1 cellular context compared by ENCODE assay signal in the genomic region with DNA sequence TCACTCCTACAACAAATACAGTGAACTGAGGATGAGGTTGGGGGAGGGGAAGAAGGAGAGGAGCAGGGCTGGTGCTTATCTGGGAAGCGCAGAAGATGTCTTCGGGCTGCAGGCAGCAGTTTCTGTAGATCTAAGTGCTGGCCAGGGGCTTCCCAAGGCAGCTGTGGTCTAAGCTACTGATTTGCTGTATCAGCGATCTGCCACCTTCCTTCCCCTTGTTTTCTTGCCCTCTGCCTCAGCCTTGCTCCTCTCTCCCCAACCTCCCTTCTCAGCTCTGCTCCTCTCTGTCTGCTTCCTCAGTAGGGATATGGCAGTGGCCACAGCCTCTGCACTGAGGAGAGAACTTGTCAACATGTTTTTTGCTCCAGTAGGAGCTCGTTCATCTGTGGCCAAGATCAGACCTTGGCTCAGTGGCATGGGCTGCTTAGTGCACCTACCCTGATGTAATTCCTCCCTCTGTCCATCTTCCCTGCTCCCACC.
TF ChIP-seq lines count a peak whose summit lies in the region.

No MANE protein-coding gene starts in this region.

TF ChIP-seq in GM12878, 131 proteins besides CTCF, POLR2A, EP300 and RAD21 (continued from another document):
- TF ChIP-seq, protein P1, sequence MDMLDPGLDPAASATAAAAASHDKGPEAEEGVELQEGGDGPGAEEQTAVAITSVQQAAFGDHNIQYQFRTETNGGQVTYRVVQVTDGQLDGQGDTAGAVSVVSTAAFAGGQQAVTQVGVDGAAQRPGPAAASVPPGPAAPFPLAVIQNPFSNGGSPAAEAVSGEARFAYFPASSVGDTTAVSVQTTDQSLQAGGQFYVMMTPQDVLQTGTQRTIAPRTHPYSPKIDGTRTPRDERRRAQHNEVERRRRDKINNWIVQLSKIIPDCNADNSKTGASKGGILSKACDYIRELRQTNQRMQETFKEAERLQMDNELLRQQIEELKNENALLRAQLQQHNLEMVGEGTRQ (IDR thresholded peaks at IDR 0.05; ENCODE audit: borderline replicate concordance, low read depth, low read length), result no peak
- TF ChIP-seq CBX5 (IDR thresholded peaks at IDR 0.05; ENCODE audit: low read depth), result no peak
- TF ChIP-seq, protein P2, sequence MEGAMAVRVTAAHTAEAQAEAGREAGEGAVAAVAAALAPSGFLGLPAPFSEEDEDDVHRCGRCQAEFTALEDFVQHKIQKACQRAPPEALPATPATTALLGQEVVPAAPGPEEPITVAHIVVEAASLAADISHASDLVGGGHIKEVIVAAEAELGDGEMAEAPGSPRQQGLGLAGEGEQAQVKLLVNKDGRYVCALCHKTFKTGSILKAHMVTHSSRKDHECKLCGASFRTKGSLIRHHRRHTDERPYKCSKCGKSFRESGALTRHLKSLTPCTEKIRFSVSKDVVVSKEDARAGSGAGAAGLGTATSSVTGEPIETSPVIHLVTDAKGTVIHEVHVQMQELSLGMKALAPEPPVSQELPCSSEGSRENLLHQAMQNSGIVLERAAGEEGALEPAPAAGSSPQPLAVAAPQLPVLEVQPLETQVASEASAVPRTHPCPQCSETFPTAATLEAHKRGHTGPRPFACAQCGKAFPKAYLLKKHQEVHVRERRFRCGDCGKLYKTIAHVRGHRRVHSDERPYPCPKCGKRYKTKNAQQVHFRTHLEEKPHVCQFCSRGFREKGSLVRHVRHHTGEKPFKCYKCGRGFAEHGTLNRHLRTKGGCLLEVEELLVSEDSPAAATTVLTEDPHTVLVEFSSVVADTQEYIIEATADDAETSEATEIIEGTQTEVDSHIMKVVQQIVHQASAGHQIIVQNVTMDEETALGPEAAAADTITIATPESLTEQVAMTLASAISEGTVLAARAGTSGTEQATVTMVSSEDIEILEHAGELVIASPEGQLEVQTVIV (IDR thresholded peaks at IDR 0.05; ENCODE audit: borderline replicate concordance, partially characterized antibody), result no peak
- TF ChIP-seq GABPA (IDR thresholded peaks at IDR 0.05; ENCODE audit: low read depth), result no peak
- TF ChIP-seq, protein P3, sequence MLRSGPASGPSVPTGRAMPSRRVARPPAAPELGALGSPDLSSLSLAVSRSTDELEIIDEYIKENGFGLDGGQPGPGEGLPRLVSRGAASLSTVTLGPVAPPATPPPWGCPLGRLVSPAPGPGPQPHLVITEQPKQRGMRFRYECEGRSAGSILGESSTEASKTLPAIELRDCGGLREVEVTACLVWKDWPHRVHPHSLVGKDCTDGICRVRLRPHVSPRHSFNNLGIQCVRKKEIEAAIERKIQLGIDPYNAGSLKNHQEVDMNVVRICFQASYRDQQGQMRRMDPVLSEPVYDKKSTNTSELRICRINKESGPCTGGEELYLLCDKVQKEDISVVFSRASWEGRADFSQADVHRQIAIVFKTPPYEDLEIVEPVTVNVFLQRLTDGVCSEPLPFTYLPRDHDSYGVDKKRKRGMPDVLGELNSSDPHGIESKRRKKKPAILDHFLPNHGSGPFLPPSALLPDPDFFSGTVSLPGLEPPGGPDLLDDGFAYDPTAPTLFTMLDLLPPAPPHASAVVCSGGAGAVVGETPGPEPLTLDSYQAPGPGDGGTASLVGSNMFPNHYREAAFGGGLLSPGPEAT (IDR thresholded peaks at IDR 0.05; ENCODE audit: low read depth), result peak; percentile 16; the same call in 1 of the 2 replicates
- TF ChIP-seq DPF2 (IDR thresholded peaks at IDR 0.05), result 0 out of 2 replicates have a peak, but pooled peaks have one; percentile 27
- TF ChIP-seq, protein P4, sequence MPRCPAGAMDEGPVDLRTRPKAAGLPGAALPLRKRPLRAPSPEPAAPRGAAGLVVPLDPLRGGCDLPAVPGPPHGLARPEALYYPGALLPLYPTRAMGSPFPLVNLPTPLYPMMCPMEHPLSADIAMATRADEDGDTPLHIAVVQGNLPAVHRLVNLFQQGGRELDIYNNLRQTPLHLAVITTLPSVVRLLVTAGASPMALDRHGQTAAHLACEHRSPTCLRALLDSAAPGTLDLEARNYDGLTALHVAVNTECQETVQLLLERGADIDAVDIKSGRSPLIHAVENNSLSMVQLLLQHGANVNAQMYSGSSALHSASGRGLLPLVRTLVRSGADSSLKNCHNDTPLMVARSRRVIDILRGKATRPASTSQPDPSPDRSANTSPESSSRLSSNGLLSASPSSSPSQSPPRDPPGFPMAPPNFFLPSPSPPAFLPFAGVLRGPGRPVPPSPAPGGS (IDR thresholded peaks at IDR 0.05; ENCODE audit: borderline replicate concordance, insufficient read depth, low read depth, low read length, poor library complexity, severe bottlenecking), result no peak
